Comparison of ENCODE assay signal across 1 cellular context in the genomic region with DNA sequence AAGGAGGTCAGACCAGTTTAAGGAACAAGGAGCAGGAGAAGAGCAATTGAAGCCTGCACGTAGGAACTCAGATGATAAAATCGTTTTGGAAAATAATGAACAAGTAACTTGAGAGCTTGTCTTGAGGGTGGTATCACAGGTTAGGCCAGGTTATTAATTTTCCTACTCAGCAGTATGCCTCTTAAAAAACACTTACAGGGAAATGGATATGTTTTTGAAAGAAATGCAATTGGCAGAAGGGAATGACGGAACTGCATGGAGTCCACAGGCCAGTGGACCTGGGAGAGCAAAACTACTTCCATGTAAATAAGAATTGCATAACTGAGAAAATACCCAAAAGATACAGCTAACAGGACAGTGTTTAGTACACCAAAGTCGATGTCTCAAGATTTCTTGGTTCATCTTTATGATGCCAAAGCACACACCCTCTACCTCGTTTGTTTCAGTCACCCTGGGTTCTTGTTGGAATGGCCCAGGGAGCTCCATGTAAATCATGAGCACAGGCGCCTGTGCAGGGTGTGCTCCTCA.
TF ChIP-seq lines count a peak whose summit lies in the region.

No MANE protein-coding gene starts in this region.

TF ChIP-seq in HEK293, 187 proteins besides CTCF, POLR2A, EP300 and RAD21 (continued from another document):
- TF ChIP-seq PRDM4 (tag by site-specific recombination; IDR thresholded peaks at IDR 0.05) (peak; percentile 78), ZNF843 (tag by site-specific recombination; IDR thresholded peaks at IDR 0.05) (peak; percentile 87), ZBTB17 (tag by site-specific recombination; IDR thresholded peaks at IDR 0.05) (peak; percentile 75), GLI2 (tag by site-specific recombination; IDR thresholded peaks at IDR 0.05; ENCODE audit: borderline replicate concordance, low read depth) (peak; percentile 74; the same call in 1 of the 2 replicates), TRIM28 (IDR thresholded peaks at IDR 0.05; ENCODE audit: borderline replicate concordance, low read length) (0 out of 2 replicates have a peak, but pooled peaks have one; percentile 6), ZNF146 (tag by site-specific recombination; IDR thresholded peaks at IDR 0.05) (peak; percentile 12; the same call in 1 of the 2 replicates), KLF17 (tag by site-specific recombination; IDR thresholded peaks at IDR 0.05) (peak; percentile 39; the same call in 1 of the 2 replicates), PRDM6 (tag by site-specific recombination; IDR thresholded peaks at IDR 0.05) (peak; percentile 72), MYNN (tag by site-specific recombination; IDR thresholded peaks at IDR 0.05; ENCODE audit: borderline replicate concordance) (no peak), SP7 (tag by site-specific recombination; IDR thresholded peaks at IDR 0.05) (peak; percentile 38; the same call in 1 of the 2 replicates), ZNF596 (tag by site-specific recombination; IDR thresholded peaks at IDR 0.05) (0 out of 2 replicates have a peak, but pooled peaks have one; percentile 11), WT1 (tag by site-specific recombination; IDR thresholded peaks at IDR 0.05) (0 out of 2 replicates have a peak, but pooled peaks have one; percentile 39), ZNF24 (tag by site-specific recombination; IDR thresholded peaks at IDR 0.05) (peak; percentile 33; the same call in 1 of the 2 replicates), IKZF3 (tag by site-specific recombination; IDR thresholded peaks at IDR 0.05) (peak; percentile 47; the same call in 1 of the 2 replicates), ZSCAN23 (tag by site-specific recombination; IDR thresholded peaks at IDR 0.05) (peak; percentile 63; the same call in 1 of the 2 replicates), ZSCAN30 (tag by site-specific recombination; IDR thresholded peaks at IDR 0.05) (0 out of 2 replicates have a peak, but pooled peaks have one; percentile 15), ZNF629 (tag by site-specific recombination; IDR thresholded peaks at IDR 0.05) (peak; percentile 51; the same call in 1 of the 2 replicates), ZNF391 (tag by site-specific recombination; IDR thresholded peaks at IDR 0.05; ENCODE audit: borderline replicate concordance, low read depth) (0 out of 2 replicates have a peak, but pooled peaks have one; percentile 13), YY1 (tag by site-specific recombination; IDR thresholded peaks at IDR 0.05) (0 out of 2 replicates have a peak, but pooled peaks have one; percentile 23), ZNF529 (tag by site-specific recombination; IDR thresholded peaks at IDR 0.05; ENCODE audit: insufficient replicate concordance) (no peak), ZNF501 (tag by site-specific recombination; IDR thresholded peaks at IDR 0.05) (0 out of 2 replicates have a peak, but pooled peaks have one; percentile 15), ZNF623 (tag by site-specific recombination; IDR thresholded peaks at IDR 0.05) (no peak), ZNF664 (tag by site-specific recombination; IDR thresholded peaks at IDR 0.05) (no peak), ZNF341 (tag by site-specific recombination; IDR thresholded peaks at IDR 0.05; ENCODE audit: low read depth) (peak; percentile 55), ZFHX2 (tag by site-specific recombination; conservative IDR thresholded peaks at IDR 0.05) (no peak), KLF9 (tag by site-specific recombination; IDR thresholded peaks at IDR 0.05; ENCODE audit: low read depth) (no peak)
- TF ChIP-seq, protein P1, sequence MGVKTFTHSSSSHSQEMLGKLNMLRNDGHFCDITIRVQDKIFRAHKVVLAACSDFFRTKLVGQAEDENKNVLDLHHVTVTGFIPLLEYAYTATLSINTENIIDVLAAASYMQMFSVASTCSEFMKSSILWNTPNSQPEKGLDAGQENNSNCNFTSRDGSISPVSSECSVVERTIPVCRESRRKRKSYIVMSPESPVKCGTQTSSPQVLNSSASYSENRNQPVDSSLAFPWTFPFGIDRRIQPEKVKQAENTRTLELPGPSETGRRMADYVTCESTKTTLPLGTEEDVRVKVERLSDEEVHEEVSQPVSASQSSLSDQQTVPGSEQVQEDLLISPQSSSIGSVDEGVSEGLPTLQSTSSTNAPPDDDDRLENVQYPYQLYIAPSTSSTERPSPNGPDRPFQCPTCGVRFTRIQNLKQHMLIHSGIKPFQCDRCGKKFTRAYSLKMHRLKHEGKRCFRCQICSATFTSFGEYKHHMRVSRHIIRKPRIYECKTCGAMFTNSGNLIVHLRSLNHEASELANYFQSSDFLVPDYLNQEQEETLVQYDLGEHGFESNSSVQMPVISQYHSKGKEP (tag by site-specific recombination; IDR thresholded peaks at IDR 0.05): peak; percentile 95
- TF ChIP-seq, protein P2, sequence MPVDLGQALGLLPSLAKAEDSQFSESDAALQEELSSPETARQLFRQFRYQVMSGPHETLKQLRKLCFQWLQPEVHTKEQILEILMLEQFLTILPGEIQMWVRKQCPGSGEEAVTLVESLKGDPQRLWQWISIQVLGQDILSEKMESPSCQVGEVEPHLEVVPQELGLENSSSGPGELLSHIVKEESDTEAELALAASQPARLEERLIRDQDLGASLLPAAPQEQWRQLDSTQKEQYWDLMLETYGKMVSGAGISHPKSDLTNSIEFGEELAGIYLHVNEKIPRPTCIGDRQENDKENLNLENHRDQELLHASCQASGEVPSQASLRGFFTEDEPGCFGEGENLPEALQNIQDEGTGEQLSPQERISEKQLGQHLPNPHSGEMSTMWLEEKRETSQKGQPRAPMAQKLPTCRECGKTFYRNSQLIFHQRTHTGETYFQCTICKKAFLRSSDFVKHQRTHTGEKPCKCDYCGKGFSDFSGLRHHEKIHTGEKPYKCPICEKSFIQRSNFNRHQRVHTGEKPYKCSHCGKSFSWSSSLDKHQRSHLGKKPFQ (tag by site-specific recombination; IDR thresholded peaks at IDR 0.05): 0 out of 2 replicates have a peak, but pooled peaks have one; percentile 18
- TF ChIP-seq, protein P3, sequence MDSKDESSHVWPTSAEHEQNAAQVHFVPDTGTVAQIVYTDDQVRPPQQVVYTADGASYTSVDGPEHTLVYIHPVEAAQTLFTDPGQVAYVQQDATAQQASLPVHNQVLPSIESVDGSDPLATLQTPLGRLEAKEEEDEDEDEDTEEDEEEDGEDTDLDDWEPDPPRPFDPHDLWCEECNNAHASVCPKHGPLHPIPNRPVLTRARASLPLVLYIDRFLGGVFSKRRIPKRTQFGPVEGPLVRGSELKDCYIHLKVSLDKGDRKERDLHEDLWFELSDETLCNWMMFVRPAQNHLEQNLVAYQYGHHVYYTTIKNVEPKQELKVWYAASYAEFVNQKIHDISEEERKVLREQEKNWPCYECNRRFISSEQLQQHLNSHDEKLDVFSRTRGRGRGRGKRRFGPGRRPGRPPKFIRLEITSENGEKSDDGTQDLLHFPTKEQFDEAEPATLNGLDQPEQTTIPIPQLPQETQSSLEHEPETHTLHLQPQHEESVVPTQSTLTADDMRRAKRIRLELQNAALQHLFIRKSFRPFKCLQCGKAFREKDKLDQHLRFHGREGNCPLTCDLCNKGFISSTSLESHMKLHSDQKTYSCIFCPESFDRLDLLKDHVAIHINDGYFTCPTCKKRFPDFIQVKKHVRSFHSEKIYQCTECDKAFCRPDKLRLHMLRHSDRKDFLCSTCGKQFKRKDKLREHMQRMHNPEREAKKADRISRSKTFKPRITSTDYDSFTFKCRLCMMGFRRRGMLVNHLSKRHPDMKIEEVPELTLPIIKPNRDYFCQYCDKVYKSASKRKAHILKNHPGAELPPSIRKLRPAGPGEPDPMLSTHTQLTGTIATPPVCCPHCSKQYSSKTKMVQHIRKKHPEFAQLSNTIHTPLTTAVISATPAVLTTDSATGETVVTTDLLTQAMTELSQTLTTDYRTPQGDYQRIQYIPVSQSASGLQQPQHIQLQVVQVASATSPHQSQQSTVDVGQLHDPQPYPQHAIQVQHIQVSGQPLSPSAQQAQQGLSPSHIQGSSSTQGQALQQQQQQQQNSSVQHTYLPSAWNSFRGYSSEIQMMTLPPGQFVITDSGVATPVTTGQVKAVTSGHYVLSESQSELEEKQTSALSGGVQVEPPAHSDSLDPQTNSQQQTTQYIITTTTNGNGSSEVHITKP (tag by site-specific recombination; IDR thresholded peaks at IDR 0.05): peak; percentile 95; the same call in 1 of the 2 replicates
- TF ChIP-seq, protein P4, sequence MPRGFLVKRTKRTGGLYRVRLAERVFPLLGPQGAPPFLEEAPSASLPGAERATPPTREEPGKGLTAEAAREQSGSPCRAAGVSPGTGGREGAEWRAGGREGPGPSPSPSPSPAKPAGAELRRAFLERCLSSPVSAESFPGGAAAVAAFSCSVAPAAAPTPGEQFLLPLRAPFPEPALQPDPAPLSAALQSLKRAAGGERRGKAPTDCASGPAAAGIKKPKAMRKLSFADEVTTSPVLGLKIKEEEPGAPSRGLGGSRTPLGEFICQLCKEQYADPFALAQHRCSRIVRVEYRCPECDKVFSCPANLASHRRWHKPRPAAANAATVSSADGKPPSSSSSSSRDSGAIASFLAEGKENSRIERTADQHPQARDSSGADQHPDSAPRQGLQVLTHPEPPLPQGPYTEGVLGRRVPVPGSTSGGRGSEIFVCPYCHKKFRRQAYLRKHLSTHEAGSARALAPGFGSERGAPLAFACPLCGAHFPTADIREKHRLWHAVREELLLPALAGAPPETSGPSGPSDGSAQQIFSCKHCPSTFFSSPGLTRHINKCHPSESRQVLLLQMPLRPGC (tag by site-specific recombination; IDR thresholded peaks at IDR 0.05): peak; percentile 74; the same call in 1 of the 2 replicates
- TF ChIP-seq, protein P5, sequence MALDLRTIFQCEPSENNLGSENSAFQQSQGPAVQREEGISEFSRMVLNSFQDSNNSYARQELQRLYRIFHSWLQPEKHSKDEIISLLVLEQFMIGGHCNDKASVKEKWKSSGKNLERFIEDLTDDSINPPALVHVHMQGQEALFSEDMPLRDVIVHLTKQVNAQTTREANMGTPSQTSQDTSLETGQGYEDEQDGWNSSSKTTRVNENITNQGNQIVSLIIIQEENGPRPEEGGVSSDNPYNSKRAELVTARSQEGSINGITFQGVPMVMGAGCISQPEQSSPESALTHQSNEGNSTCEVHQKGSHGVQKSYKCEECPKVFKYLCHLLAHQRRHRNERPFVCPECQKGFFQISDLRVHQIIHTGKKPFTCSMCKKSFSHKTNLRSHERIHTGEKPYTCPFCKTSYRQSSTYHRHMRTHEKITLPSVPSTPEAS (tag by site-specific recombination; IDR thresholded peaks at IDR 0.05): 0 out of 2 replicates have a peak, but pooled peaks have one; percentile 6
- TF ChIP-seq, protein P6, sequence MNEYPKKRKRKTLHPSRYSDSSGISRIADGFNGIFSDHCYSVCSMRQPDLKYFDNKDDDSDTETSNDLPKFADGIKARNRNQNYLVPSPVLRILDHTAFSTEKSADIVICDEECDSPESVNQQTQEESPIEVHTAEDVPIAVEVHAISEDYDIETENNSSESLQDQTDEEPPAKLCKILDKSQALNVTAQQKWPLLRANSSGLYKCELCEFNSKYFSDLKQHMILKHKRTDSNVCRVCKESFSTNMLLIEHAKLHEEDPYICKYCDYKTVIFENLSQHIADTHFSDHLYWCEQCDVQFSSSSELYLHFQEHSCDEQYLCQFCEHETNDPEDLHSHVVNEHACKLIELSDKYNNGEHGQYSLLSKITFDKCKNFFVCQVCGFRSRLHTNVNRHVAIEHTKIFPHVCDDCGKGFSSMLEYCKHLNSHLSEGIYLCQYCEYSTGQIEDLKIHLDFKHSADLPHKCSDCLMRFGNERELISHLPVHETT (tag by site-specific recombination; IDR thresholded peaks at IDR 0.05): peak; percentile 79
TF ChIP-seq in HEK293: peak in this region for 30.
